In the genomic region with DNA sequence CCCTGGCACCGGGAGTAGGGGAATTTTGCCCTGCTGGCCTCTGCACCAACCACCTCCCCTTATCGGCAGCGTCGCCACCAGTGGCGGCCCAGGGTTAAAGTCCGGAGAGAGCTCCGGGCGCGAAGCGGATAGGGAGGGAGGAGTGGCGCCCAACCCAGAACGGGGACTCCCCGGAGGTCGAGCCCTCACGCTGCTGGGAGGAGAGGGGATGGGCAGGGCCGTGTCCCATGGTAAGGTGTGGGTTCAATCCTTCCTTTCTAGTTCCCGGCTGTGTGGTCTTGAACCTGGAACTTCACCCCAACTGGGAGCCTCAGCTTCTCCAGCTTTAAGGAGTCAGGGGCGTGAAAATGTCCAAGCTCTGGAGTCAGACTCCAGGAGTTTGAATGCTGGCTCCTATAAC, we compare ENCODE assay signal across 15 cellular contexts. TPM values are rescaled to one million over a fixed set of nuclear protein-coding genes. Genes with fewer than 3 reads are reported as not detected.
A peak's percentile ranks its signal among the peaks of the same experiment; 100 is the strongest.
DNase-seq lines count a peak whose midpoint lies in the region; ATAC-seq, FAIRE-seq and TF ChIP-seq lines count a peak whose summit lies in the region.
"Had no signal": no experiment of that assay in that cellular context is flagged by ENCODE, and none has a peak within 500 bp of the region (broad histone marks: within the 10 kb centered on the region; RNA-seq: fewer than 3 reads in every experiment).

No MANE protein-coding gene starts in this region.

- H4K8ac ChIP-seq in IMR-90 (ENCODE audit: low read depth in 2 of 2, low read length in 2 of 2) = peak overlapping the region; percentile 27 to 73; a peak in 2 of 4 replicates

- dilution Hi-C loops in IMR-90 (cut with HindIII; ENCODE audit: low sequenced_read_pairs, unreplicated experiment) (no loop called here), endothelial cell of umbilical vein (cut with MboI; ENCODE audit: extremely low pct_ligation_motif_present, low sequenced_read_pairs) (no loop called here)

- H3K27ac ChIP-seq in ACC112 (ENCODE audit: low read depth, low read length) (no peak overlapping the region), IMR-90 (ENCODE audit: insufficient read depth, low read length) (no peak overlapping the region), endothelial cell of umbilical vein (ENCODE audit: insufficient read depth, low read depth, low read length) (no peak overlapping the region)

- H2BK5ac ChIP-seq in IMR-90 (ENCODE audit: low read depth, low read length, poor library complexity, severe bottlenecking) = peak overlapping the region; percentile 53

- no peaks in the 10 kb centered on the region for H3K27me3 ChIP-seq in ACC112 (ENCODE audit: insufficient read depth, low read length)
- H3K27me3 ChIP-seq in IMR-90 (ENCODE audit: control insufficient read depth, insufficient read depth, low read length) = no peaks in the 10 kb centered on the region
- H3K27me3 ChIP-seq in endothelial cell of umbilical vein (ENCODE audit: control insufficient read depth in 2 of 2, insufficient read depth in 2 of 2, low read length in 2 of 2) = no peaks in the 10 kb centered on the region

- H3K4me3 ChIP-seq in ACC112 (ENCODE audit: low read depth, low read length) (0 out of 2 replicates have a peak overlapping the region, but pooled peaks have one; percentile 54), IMR-90 (ENCODE audit: insufficient read depth, low read depth, low read length) (no peak overlapping the region), endothelial cell of umbilical vein (replicated peaks in 1 of 3; ENCODE audit: insufficient read depth in 1 of 3, low read depth in 1 of 3, low read length in 3 of 3) (no peak overlapping the region)

- H3K14ac ChIP-seq in IMR-90 (replicated peaks; ENCODE audit: low read depth, low read length) = no peak overlapping the region; the same call in 1 of the 2 replicates

- in situ Hi-C loops in IMR-90 (cut with MboI; ENCODE audit: low sequenced_read_pairs) = no loop called here
- in situ Hi-C loops in GM13976 (cut with MboI; ENCODE audit: low sequenced_read_pairs, unreplicated experiment) = no loop called here

- peak overlapping the region; percentile 74 for H3K4ac ChIP-seq in IMR-90 (ENCODE audit: low read depth, low read length)

- H2BK120ac ChIP-seq in IMR-90 (ENCODE audit: low read depth, low read length) = peak overlapping the region; percentile 65; the same call in 1 of the 2 replicates

- POLR2A ChIA-PET in IMR-90 (lab: Charles Lee; ENCODE audit: unreplicated experiment) (interaction anchor here (0.6 kb wide), 1 partner anchor 14 kb away, joined by 3 read pairs; no protein-coding TSS in a partner anchor), endothelial cell of umbilical vein (lab: Charles Lee) (no interaction called here)

- no peaks in the 10 kb centered on the region for H3K36me3 ChIP-seq in ACC112 (ENCODE audit: insufficient read depth, low read length)
- no peaks in the 10 kb centered on the region for H3K36me3 ChIP-seq in IMR-90 (ENCODE audit: control insufficient read depth, insufficient read depth, low read length)
- H3K36me3 ChIP-seq in endothelial cell of umbilical vein (ENCODE audit: control insufficient read depth in 2 of 2, extremely low read depth in 1 of 2, insufficient read depth in 2 of 2, low read length in 2 of 2) = no peaks in the 10 kb centered on the region

- H2AK5ac ChIP-seq in IMR-90 (ENCODE audit: low read depth, low read length) = peak overlapping the region; percentile 80

- H4K91ac ChIP-seq in IMR-90 (ENCODE audit: insufficient read depth, low read depth, low read length) = peak overlapping the region; percentile 48; the same call in 1 of the 2 replicates

- TF ChIP-seq RAD21 in IMR-90 (IDR thresholded peaks at IDR 0.05; ENCODE audit: low read length) = no peak

- H3K9me1 ChIP-seq in IMR-90 (ENCODE audit: insufficient read depth, low read length) (0 out of 2 replicates have a peak, but pooled peaks cover 3% of the 10 kb centered on the region), endothelial cell of umbilical vein (replicated peaks; ENCODE audit: control insufficient read depth, extremely low read depth, insufficient read depth, low read length) (no peaks in the 10 kb centered on the region)

- peak overlapping the region; percentile 78 for H2BK20ac ChIP-seq in IMR-90 (ENCODE audit: low read depth, low read length)

- TF ChIP-seq CTCF in IMR-90 (conservative IDR thresholded peaks at IDR 0.05; ENCODE audit: low read depth, low read length) (no peak), endothelial cell of umbilical vein (IDR thresholded peaks at IDR 0.05; ENCODE audit: extremely low read depth in 1 of 2, insufficient read depth in 1 of 2, low read depth in 1 of 2, low read length in 2 of 2) (no peak), GM13976 (IDR thresholded peaks at IDR 0.05; ENCODE audit: borderline replicate concordance, control extremely low read depth, extremely low read depth, insufficient read depth, missing control alignments) (no peak)

- H3K9ac ChIP-seq in IMR-90 (ENCODE audit: low read depth, low read length) (no peak overlapping the region), endothelial cell of umbilical vein (replicated peaks; ENCODE audit: extremely low read depth, insufficient read depth, low read length) (no peak overlapping the region)

- H3K18ac ChIP-seq in IMR-90 (ENCODE audit: low read depth, low read length) = no peak overlapping the region

- peak overlapping the region; percentile 89; the same call in 1 of the 3 replicates for H2BK15ac ChIP-seq in IMR-90 (ENCODE audit: low read depth, low read length)

- intact Hi-C loops in IMR-90 (cut with micrococcal nuclease) (no loop called here), endothelial cell of umbilical vein (cut with micrococcal nuclease) (loop anchor here (2.0 kb wide), 1 partner anchor 24 kb away; the partner anchor contains the start of gene BCL3)

- H3K56ac ChIP-seq in IMR-90 (ENCODE audit: extremely low read depth, insufficient read depth, low read length) = no peak overlapping the region

- no peaks in the 10 kb centered on the region for H3K79me2 ChIP-seq in ACC112 (ENCODE audit: control insufficient read depth, insufficient read depth, low read length, unreplicated experiment)
- H3K79me2 ChIP-seq in endothelial cell of umbilical vein (ENCODE audit: control insufficient read depth, insufficient read depth, low read length) = no peaks in the 10 kb centered on the region

- H3K4me1 ChIP-seq in ACC112 (ENCODE audit: control insufficient read depth, insufficient read depth, low read length, unreplicated experiment) (peaks cover 11% of the 10 kb centered on the region), IMR-90 (ENCODE audit: control insufficient read depth, insufficient read depth, low read length) (peaks cover 10% of the 10 kb centered on the region), endothelial cell of umbilical vein (ENCODE audit: control insufficient read depth, extremely low read depth, insufficient read depth, low read length) (peaks cover 29% of the 10 kb centered on the region)

- H2AFZ ChIP-seq in ACC112 (ENCODE audit: low read length, unreplicated experiment) (peak overlapping the region; percentile 21), IMR-90 (replicated peaks; ENCODE audit: low read length, poor library complexity) (peak overlapping the region; percentile 49), endothelial cell of umbilical vein (ENCODE audit: low read depth, low read length) (peak overlapping the region; percentile 52)

- H4K20me1 ChIP-seq in IMR-90 (ENCODE audit: insufficient read depth, low read length) (no peaks in the 10 kb centered on the region), endothelial cell of umbilical vein (replicated peaks; ENCODE audit: control insufficient read depth, extremely low read depth, insufficient read depth, low read length) (no peaks in the 10 kb centered on the region)

- no peak overlapping the region for H3K23ac ChIP-seq in IMR-90 (ENCODE audit: low read depth, low read length)

- ATAC-seq in IMR-90 (ENCODE audit: low read depth) (no peak), GM21360 (IDR thresholded peaks at IDR 0.05; ENCODE audit: unreplicated experiment) (no peak), HG03469 (IDR thresholded peaks at IDR 0.05; ENCODE audit: unreplicated experiment) (no peak)
- ATAC-seq: activated T-cell treated with anti-CD3 and anti-CD28 coated beads, Interleukin-2, amount 50 U/mL, for 4 hours had no signal

- CTCF ChIA-PET in IMR-90 (lab: Yijun Ruan, JAX) (interaction anchor here (1.9 to 3.8 kb wide), 2 partner anchors 32 to 47 kb away, joined by 11 to 71 read pairs; no protein-coding TSS in a partner anchor), endothelial cell of umbilical vein (lab: Charles Lee) (interaction anchor here (1.1 to 15.8 kb wide), 14 partner anchors 12 to 155 kb away, joined by 3 to 688 read pairs (median 42); partner anchors contain the start of genes BCL3 and CBLC)

- peak overlapping the region; percentile 66 for H2AK9ac ChIP-seq in IMR-90 (replicated peaks; ENCODE audit: low read depth, low read length, poor library complexity)

- TF ChIP-seq POLR2A in IMR-90 (IDR thresholded peaks at IDR 0.05; ENCODE audit: low read depth, low read length) = no peak
- no peak for TF ChIP-seq POLR2A in endothelial cell of umbilical vein (IDR thresholded peaks at IDR 0.05; ENCODE audit: low read depth, low read length)

- BruUV-seq in IMR-90 (replicated peaks; lab: Mats Ljungman, UMichigan) (no TSS peak), endothelial cell of umbilical vein (replicated peaks; lab: Mats Ljungman, UMichigan) (no TSS peak)

- DNase-seq in IMR-90 = no peak
- no peak for DNase-seq in endothelial cell of umbilical vein (ENCODE audit: low read depth, low spot score)
- DNase-seq in mucosa of gallbladder (ENCODE audit: low spot score) = peak; percentile 80
- no peak for DNase-seq in AG08395 (ENCODE audit: low spot score)
- DNase-seq in GM13976 (ENCODE audit: low spot score) = no peak
- DNase-seq: activated T-cell treated with anti-CD3 and anti-CD28 coated beads, Interleukin-2, amount 50 U/mL, for 4 hours; CD4-positive, CD25-positive, alpha-beta regulatory T cell; erythroblast; GOT3; NCI-H1930 had no signal

- no peak for FAIRE-seq in endothelial cell of umbilical vein (lab: Jason Lieb, UNC)
- FAIRE-seq: TTC549 had no signal

- H3K9me3 ChIP-seq in IMR-90 (ENCODE audit: control insufficient read depth, insufficient read depth, low read length) (no peaks in the 10 kb centered on the region), endothelial cell of umbilical vein (replicated peaks; ENCODE audit: control insufficient read depth, insufficient read depth, low read length) (no peaks in the 10 kb centered on the region)

- no peak overlapping the region; the same call in 1 of the 2 replicates for H4K5ac ChIP-seq in IMR-90 (ENCODE audit: low read depth, low read length)

- WGBS in IMR-90 (ENCODE audit: extremely low coverage in 2 of 2, insufficient read length in 1 of 2), 2 experiments = 62% methylated on average over 2 of the region's 18 CpGs; no CpG with 5 or more reads in 1 of the 2 experiments

- no peak overlapping the region for H3K4me2 ChIP-seq in IMR-90 (ENCODE audit: low read depth, low read length)
- H3K4me2 ChIP-seq in endothelial cell of umbilical vein (ENCODE audit: insufficient read depth, low read length) = no peak overlapping the region

- no peaks in the 10 kb centered on the region for H3K79me1 ChIP-seq in IMR-90 (ENCODE audit: low read depth in 1 of 2, low read length in 2 of 2)

RNA-seq across cellular contexts. Expression of gene BCL3, which starts 23.3 kb away (rescaled TPM):
- total RNA-seq in IMR-90 (2012; rRNA removed) (1.6 and 1.9 TPM in 2 replicates), endothelial cell of umbilical vein (24.0 and 26.9 TPM in 2 replicates), mucosa of gallbladder (44.3 TPM)
- polyA plus RNA-seq in IMR-90 (2012; rRNA removed) (24.1 and 26.0 TPM in 2 replicates), endothelial cell of umbilical vein (11.0 and 15.3 TPM in 2 replicates)
- 26.7 and 52.5 TPM in 2 replicates for polyA plus RNA-seq in IMR-90 (2012; cell fraction: cytosol; rRNA removed)
- polyA plus RNA-seq in IMR-90 (2012; cell fraction: nucleus; rRNA removed; ENCODE audit: low replicate concordance) = 76.1 and 110 TPM in 2 replicates
- polyA plus RNA-seq in endothelial cell of umbilical vein (2011; cell fraction: cytosol; rRNA removed) = 7.2 and 9.0 TPM in 2 replicates
- polyA plus RNA-seq in endothelial cell of umbilical vein (2011; cell fraction: nucleus; rRNA removed) = 9.7 and 11.6 TPM in 2 replicates
- polyA plus RNA-seq in endothelial cell of umbilical vein (2012) = 10.4 and 17.2 TPM in 2 replicates
- 4.7 and 10.4 TPM in 2 replicates for polyA minus RNA-seq in endothelial cell of umbilical vein
- polyA minus RNA-seq in endothelial cell of umbilical vein (2011; cell fraction: cytosol; rRNA and poly(A)+ RNA removed) = 17.0 TPM
- polyA minus RNA-seq in endothelial cell of umbilical vein (2011; cell fraction: nucleus; rRNA and poly(A)+ RNA removed) = 5.7 and 7.2 TPM in 2 replicates

RNA-seq across cellular contexts. Expression of gene CEACAM16, which starts 26.3 kb away (rescaled TPM):
- not detected in 2 replicates for total RNA-seq in IMR-90 (2012; rRNA removed)
- not detected in 2 replicates for polyA plus RNA-seq in IMR-90 (2012; rRNA removed)
- polyA plus RNA-seq in IMR-90 (2012; cell fraction: cytosol; rRNA removed) = not detected in 2 replicates
- polyA plus RNA-seq in IMR-90 (2012; cell fraction: nucleus; rRNA removed; ENCODE audit: low replicate concordance) = not detected in 2 replicates
- not detected in 2 replicates for total RNA-seq in endothelial cell of umbilical vein
- polyA plus RNA-seq in endothelial cell of umbilical vein = not detected in 2 replicates
- not detected in 2 replicates for polyA plus RNA-seq in endothelial cell of umbilical vein (2011; cell fraction: cytosol; rRNA removed)
- not detected in 2 replicates for polyA plus RNA-seq in endothelial cell of umbilical vein (2011; cell fraction: nucleus; rRNA removed)
- polyA plus RNA-seq in endothelial cell of umbilical vein (2012) = not detected in 2 replicates
- polyA minus RNA-seq in endothelial cell of umbilical vein = not detected in 2 replicates
- not detected for polyA minus RNA-seq in endothelial cell of umbilical vein (2011; cell fraction: cytosol; rRNA and poly(A)+ RNA removed)
- polyA minus RNA-seq in endothelial cell of umbilical vein (2011; cell fraction: nucleus; rRNA and poly(A)+ RNA removed) = not detected in 2 replicates
- 0.12 TPM for total RNA-seq in mucosa of gallbladder
- total RNA-seq: activated T-cell treated with anti-CD3 and anti-CD28 coated beads, Interleukin-2, amount 50 U/mL, for 4 hours; CD4-positive, CD25-positive, alpha-beta regulatory T cell; temporal lobe had no signal
- polyA plus RNA-seq: CD4-positive, CD25-positive, alpha-beta regulatory T cell had no signal

RNA-seq across cellular contexts. Expression of gene CBLC, which starts 52.4 kb away (rescaled TPM):
- not detected in 2 replicates for total RNA-seq in IMR-90 (2012; rRNA removed)
- polyA plus RNA-seq in IMR-90 (2012; rRNA removed) = not detected in 2 replicates
- polyA plus RNA-seq in IMR-90 (2012; cell fraction: cytosol; rRNA removed) = 0.02 TPM in 1 of 2 replicates, not detected in the other
- 0.12 TPM in 1 of 2 replicates, not detected in the other for polyA plus RNA-seq in IMR-90 (2012; cell fraction: nucleus; rRNA removed; ENCODE audit: low replicate concordance)
- total RNA-seq in endothelial cell of umbilical vein = not detected in 2 replicates
- 0.04 and 0.08 TPM in 2 replicates for polyA plus RNA-seq in endothelial cell of umbilical vein
- not detected in 2 replicates for polyA plus RNA-seq in endothelial cell of umbilical vein (2011; cell fraction: cytosol; rRNA removed)
- polyA plus RNA-seq in endothelial cell of umbilical vein (2011; cell fraction: nucleus; rRNA removed) = 0.10 TPM in 1 of 2 replicates, not detected in the other
- polyA plus RNA-seq in endothelial cell of umbilical vein (2012) = not detected in 2 replicates
- polyA minus RNA-seq in endothelial cell of umbilical vein = not detected in 2 replicates
- polyA minus RNA-seq in endothelial cell of umbilical vein (2011; cell fraction: cytosol; rRNA and poly(A)+ RNA removed) = not detected
- not detected in 2 replicates for polyA minus RNA-seq in endothelial cell of umbilical vein (2011; cell fraction: nucleus; rRNA and poly(A)+ RNA removed)
- total RNA-seq in mucosa of gallbladder = 47.4 TPM
- total RNA-seq: CD4-positive, CD25-positive, alpha-beta regulatory T cell; temporal lobe had no signal
- polyA plus RNA-seq: CD4-positive, CD25-positive, alpha-beta regulatory T cell had no signal

RNA-seq across cellular contexts. Expression of gene CEACAM19, which starts 54.0 kb away (rescaled TPM):
- total RNA-seq in IMR-90 (2012; rRNA removed) (0.56 and 0.72 TPM in 2 replicates), endothelial cell of umbilical vein (9.9 and 13.0 TPM in 2 replicates), mucosa of gallbladder (10.9 TPM)
- polyA plus RNA-seq in IMR-90 (2012; rRNA removed) (9.3 and 10.3 TPM in 2 replicates), endothelial cell of umbilical vein (14.5 and 23.2 TPM in 2 replicates)
- polyA plus RNA-seq in IMR-90 (2012; cell fraction: cytosol; rRNA removed) = 2.6 and 5.9 TPM in 2 replicates
- polyA plus RNA-seq in IMR-90 (2012; cell fraction: nucleus; rRNA removed; ENCODE audit: low replicate concordance) = 70.3 and 80.1 TPM in 2 replicates
- 4.2 and 7.2 TPM in 2 replicates for polyA plus RNA-seq in endothelial cell of umbilical vein (2011; cell fraction: cytosol; rRNA removed)
- polyA plus RNA-seq in endothelial cell of umbilical vein (2011; cell fraction: nucleus; rRNA removed) = 68.3 and 92.4 TPM in 2 replicates
- 11.6 and 13.1 TPM in 2 replicates for polyA plus RNA-seq in endothelial cell of umbilical vein (2012)
- polyA minus RNA-seq in endothelial cell of umbilical vein = 25.3 and 27.7 TPM in 2 replicates
- polyA minus RNA-seq in endothelial cell of umbilical vein (2011; cell fraction: cytosol; rRNA and poly(A)+ RNA removed) = 0.72 TPM
- polyA minus RNA-seq in endothelial cell of umbilical vein (2011; cell fraction: nucleus; rRNA and poly(A)+ RNA removed) = 49.7 and 51.3 TPM in 2 replicates
- total RNA-seq: CD4-positive, CD25-positive, alpha-beta regulatory T cell had no signal
- polyA plus RNA-seq: CD4-positive, CD25-positive, alpha-beta regulatory T cell had no signal

Comparison
In these comparisons a context has a peak if more than half of its experiments do, and no peak if none do; other contexts are left out.
1. RNA of gene CBLC, which starts 52.4 kb away (total RNA-seq): 47.4 TPM in mucosa of gallbladder (single experiment); not detected in IMR-90 and not detected in endothelial cell of umbilical vein; every median in the first group is over 10 times any median in the second.
2. Peak in every context shown above with its lines, with median percentiles within 50 percentile points of each other: H2AFZ ChIP-seq.